24 cellular contexts compared by ENCODE assay signal in genomic region chr5:43045236-43045635, GRCh38. TPM values are rescaled to one million over a fixed set of nuclear protein-coding genes. Genes with fewer than 3 reads are reported as not detected.
DNase-seq lines count a peak whose midpoint lies in the region; ATAC-seq and TF ChIP-seq lines count a peak whose summit lies in the region.
"Had no signal": no experiment of that assay in that cellular context is flagged by ENCODE, and none has a peak within 500 bp of the region (broad histone marks: within the 10 kb centered on the region; RNA-seq: fewer than 3 reads in every experiment).

No MANE protein-coding gene starts in this region.

- peaks cover 26% of the 10 kb centered on the region for H3K4me1 ChIP-seq in HUES64 (ENCODE audit: insufficient read depth, low read length)
- H3K4me1 ChIP-seq in mesendoderm (ENCODE audit: control insufficient read depth, low read depth, low read length): peaks cover 3% of the 10 kb centered on the region
- H3K4me1 ChIP-seq: colonic mucosa had no signal

- H3K4me1 Mint-ChIP-seq in CD4-positive, alpha-beta T cell (ENCODE audit: low read depth): peaks cover 55% of the 10 kb centered on the region
- peaks cover 6% of the 10 kb centered on the region for H3K4me1 Mint-ChIP-seq in activated T-helper 17 cell treated with anti-CD3 and anti-CD28 coated beads, Interleukin-2, amount 50 U/mL, for 72 hours

- H3K79me2 ChIP-seq in mesendoderm (ENCODE audit: control insufficient read depth, insufficient read depth, low read length): no peaks in the 10 kb centered on the region

- H3K4me2 ChIP-seq in mesendoderm (ENCODE audit: low read length): no peak overlapping the region

- ATAC-seq in CD4-positive, alpha-beta T cell (ENCODE audit: poor library complexity): no peak
- no peak for ATAC-seq in activated T-helper 17 cell treated with anti-CD3 and anti-CD28 coated beads, Interleukin-2, amount 50 U/mL, for 72 hours (replicated peaks)
- no peak for ATAC-seq in omental fat pad (ENCODE audit: low FRiP score)
- ATAC-seq: body of pancreas, sciatic nerve had no signal

- POLR2A ChIA-PET in CD4-positive, alpha-beta T cell (lab: Charles Lee): interaction anchor here (1.3 to 9.8 kb wide), 3 partner anchors 16 to 25 kb away, joined by 3 to 703 read pairs (median 15); no protein-coding TSS in a partner anchor

- 6% methylated on average over 4 of the region's 4 CpGs for WGBS in HUES64
- no CpG with 5 or more reads among the region's 4 CpGs for WGBS in mesendoderm (ENCODE audit: extremely low coverage, insufficient coverage, low lambda C conversion rate)

- no peak overlapping the region for H3K4me3 Mint-ChIP-seq in CD4-positive, alpha-beta T cell
- H3K4me3 Mint-ChIP-seq in activated T-helper 17 cell treated with anti-CD3 and anti-CD28 coated beads, Interleukin-2, amount 50 U/mL, for 72 hours: peak overlapping the region; percentile 4
- H3K4me3 Mint-ChIP-seq: activated B cell treated with CpG ODN at 0.5 μM for 24 hours; activated CD4-positive, alpha-beta memory T cell treated with anti-CD3 and anti-CD28 coated beads for 36 hours had no signal

- no peak overlapping the region for H2AK5ac ChIP-seq in mesendoderm (ENCODE audit: low read length)

- H3K27me3 Mint-ChIP-seq in CD4-positive, alpha-beta T cell: no peaks in the 10 kb centered on the region
- no peaks in the 10 kb centered on the region for H3K27me3 Mint-ChIP-seq in activated T-helper 17 cell treated with anti-CD3 and anti-CD28 coated beads, Interleukin-2, amount 50 U/mL, for 72 hours
- H3K27me3 Mint-ChIP-seq: activated B cell treated with CpG ODN at 0.5 μM for 24 hours; activated CD4-positive, alpha-beta memory T cell treated with anti-CD3 and anti-CD28 coated beads for 36 hours had no signal

- no peaks in the 10 kb centered on the region for H3K36me3 ChIP-seq in HUES64 (ENCODE audit: insufficient read depth, low read length)
- no peaks in the 10 kb centered on the region for H3K36me3 ChIP-seq in mesendoderm (ENCODE audit: control insufficient read depth, insufficient read depth, low read length)
- H3K36me3 ChIP-seq: colonic mucosa, ovary, tibial artery had no signal

- DNase-seq in CD4-positive, alpha-beta T cell: no peak
- DNase-seq in mesendoderm: peak; percentile 17
- DNase-seq in omental fat pad (ENCODE audit: low spot score): no peak
- no peak for DNase-seq in mesenteric fat pad (ENCODE audit: low spot score)
- DNase-seq in occipital lobe (lab: John Stamatoyannopoulos, UW): no peak
- no peak for DNase-seq in GM13977 (ENCODE audit: low spot score)
- DNase-seq: activated B cell treated with CpG ODN at 0.5 μM for 24 hours; activated CD4-positive, alpha-beta memory T cell treated with anti-CD3 and anti-CD28 coated beads for 36 hours; activated naive CD4-positive, alpha-beta T cell treated with anti-CD3 and anti-CD28 coated beads, Interleukin-2, amount 50 U/mL, for 16 hours; body of pancreas; colonic mucosa; foreskin fibroblast; hypothalamus; Kasumi-1; NCI-H1092 treated with DMSO at 0.1 percent for 48 hours; NCI-H82; OCI-M1; ovary; SIG-M5; stimulated activated naive CD4-positive, alpha-beta T cell; tibial artery had no signal

- in situ Hi-C loops in GM13977 (cut with MboI; ENCODE audit: low pct_unique_long_range_greater_than_20kb, low sequenced_read_pairs, unreplicated experiment): no loop called here

- H3K9me3 Mint-ChIP-seq in CD4-positive, alpha-beta T cell: no peaks in the 10 kb centered on the region
- no peaks in the 10 kb centered on the region for H3K9me3 Mint-ChIP-seq in activated T-helper 17 cell treated with anti-CD3 and anti-CD28 coated beads, Interleukin-2, amount 50 U/mL, for 72 hours
- H3K9me3 Mint-ChIP-seq: activated B cell treated with CpG ODN at 0.5 μM for 24 hours; activated CD4-positive, alpha-beta memory T cell treated with anti-CD3 and anti-CD28 coated beads for 36 hours had no signal

- peak overlapping the region; percentile 64 for H3K27ac Mint-ChIP-seq in CD4-positive, alpha-beta T cell
- H3K27ac Mint-ChIP-seq in activated T-helper 17 cell treated with anti-CD3 and anti-CD28 coated beads, Interleukin-2, amount 50 U/mL, for 72 hours: no peak overlapping the region
- H3K27ac Mint-ChIP-seq: activated B cell treated with CpG ODN at 0.5 μM for 24 hours; activated CD4-positive, alpha-beta memory T cell treated with anti-CD3 and anti-CD28 coated beads for 36 hours had no signal

- H4K5ac ChIP-seq in mesendoderm (ENCODE audit: low read length): no peak overlapping the region

- no peaks in the 10 kb centered on the region for H3K27me3 ChIP-seq in CD4-positive, alpha-beta T cell (ENCODE audit: control insufficient read depth, insufficient read depth, low read length)
- H3K27me3 ChIP-seq in HUES64 (ENCODE audit: insufficient read depth, low read length) (peaks cover 68% of the 10 kb centered on the region), mesendoderm (ENCODE audit: insufficient read depth, low read length, poor library complexity) (peaks cover 2% of the 10 kb centered on the region)
- H3K27me3 ChIP-seq: body of pancreas, colonic mucosa, ovary, tibial artery had no signal

- H2BK15ac ChIP-seq in mesendoderm (replicated peaks; ENCODE audit: low read depth): no peak overlapping the region

- no peak overlapping the region for H3K23ac ChIP-seq in mesendoderm (ENCODE audit: low read length)

- H3K9ac ChIP-seq in HUES64 (ENCODE audit: low read depth, low read length) (no peak overlapping the region), mesendoderm (ENCODE audit: low read length) (no peak overlapping the region)

- CTCF ChIA-PET in CD4-positive, alpha-beta T cell (lab: Charles Lee): interaction anchor here (0.9 to 6.5 kb wide), 4 partner anchors 16 to 136 kb away, joined by 3 to 65 read pairs (median 4); no protein-coding TSS in a partner anchor

- no peaks in the 10 kb centered on the region for H3K79me1 ChIP-seq in mesendoderm (ENCODE audit: low read length)

- H3K4me3 ChIP-seq in HUES64 (ENCODE audit: low read length): peak overlapping the region; percentile 19; the same call in 1 of the 2 replicates
- H3K4me3 ChIP-seq in mesendoderm (ENCODE audit: low read length): no peak overlapping the region
- H3K4me3 ChIP-seq: body of pancreas, colonic mucosa, ovary, tibial artery had no signal

- peaks cover 57% of the 10 kb centered on the region for H3K36me3 Mint-ChIP-seq in CD4-positive, alpha-beta T cell (ENCODE audit: low read depth)
- H3K36me3 Mint-ChIP-seq in activated T-helper 17 cell treated with anti-CD3 and anti-CD28 coated beads, Interleukin-2, amount 50 U/mL, for 72 hours (ENCODE audit: low read depth): no peaks in the 10 kb centered on the region

- no peak overlapping the region for H4K8ac ChIP-seq in mesendoderm (ENCODE audit: low read depth, low read length)

- no peak overlapping the region for H3K56ac ChIP-seq in mesendoderm (ENCODE audit: low read length)

- H3K9me3 ChIP-seq in CD4-positive, alpha-beta T cell (ENCODE audit: control insufficient read depth, low read length): no peaks in the 10 kb centered on the region
- no peaks in the 10 kb centered on the region for H3K9me3 ChIP-seq in HUES64 (ENCODE audit: insufficient read depth, low read depth, low read length)
- H3K9me3 ChIP-seq: body of pancreas, colonic mucosa, ovary, tibial artery had no signal

- intact Hi-C loops in CD4-positive, alpha-beta T cell (cut with DNase I, micrococcal nuclease): loop anchor here in 1 of 2 experiments (1.0 kb wide), 1 partner anchor 16 kb away; no protein-coding TSS in a partner anchor

- H3K18ac ChIP-seq in mesendoderm (ENCODE audit: low read length): no peak overlapping the region

- H2BK120ac ChIP-seq in mesendoderm (ENCODE audit: low read depth, low read length): no peak overlapping the region

- no peak overlapping the region for H2BK5ac ChIP-seq in mesendoderm (ENCODE audit: low read length)

- H3K27ac ChIP-seq in CD4-positive, alpha-beta T cell (ENCODE audit: low read depth, low read length): no peak overlapping the region
- H3K27ac ChIP-seq in HUES64 (ENCODE audit: low read depth, low read length): no peak overlapping the region
- no peak overlapping the region for H3K27ac ChIP-seq in mesendoderm (ENCODE audit: low read depth, low read length)
- H3K27ac ChIP-seq: body of pancreas, colonic mucosa, ovary had no signal

- H3K4ac ChIP-seq in mesendoderm (ENCODE audit: low read depth, low read length): no peak overlapping the region

- TF ChIP-seq CTCF in CD4-positive, alpha-beta T cell (IDR thresholded peaks at IDR 0.05): no peak
- no peak for TF ChIP-seq CTCF in omental fat pad (IDR thresholded peaks at IDR 0.05)
- no peak for TF ChIP-seq CTCF in GM13977 (IDR thresholded peaks at IDR 0.05; ENCODE audit: extremely low read depth, insufficient read depth, missing control alignments)

RNA-seq across cellular contexts. Expression of gene ANXA2R, which starts 5.1 kb away (rescaled TPM):
- 10 to 100 TPM; 45.6 to 48.9 TPM for total RNA-seq in CD4-positive, alpha-beta T cell
- polyA plus RNA-seq in HUES64 (2013, experiment 1 of 2): 0.15 TPM
- polyA plus RNA-seq in HUES64 (2013, experiment 2 of 2): not detected
- 1 to 10 TPM; 2.4 to 6.2 TPM for total RNA-seq in activated T-helper 17 cell treated with anti-CD3 and anti-CD28 coated beads, Interleukin-2, amount 50 U/mL, for 72 hours
- 1.2 TPM for polyA plus RNA-seq in mesendoderm (2013, experiment 1 of 2)
- polyA plus RNA-seq in mesendoderm (2013, experiment 2 of 2): 1.2 TPM
- total RNA-seq in omental fat pad (1 to 10 TPM; 1.5 to 5.5 (median 3.4) TPM), mesenteric fat pad (2.0 TPM), occipital lobe (0.31 TPM)

Comparison
In these comparisons a context has a peak if more than half of its experiments do, and no peak if none do; other contexts are left out.
1. RNA of gene ANXA2R, which starts 5.1 kb away (total RNA-seq): 45.6 to 48.9 TPM in CD4-positive, alpha-beta T cell; 2.4 to 6.2 TPM in activated T-helper 17 cell treated with anti-CD3 and anti-CD28 coated beads, Interleukin-2, amount 50 U/mL, for 72 hours, 1.5 to 5.5 TPM in omental fat pad, 2.0 TPM in mesenteric fat pad (single experiment) and 0.31 TPM in occipital lobe (single experiment); every median in the first group is over 4 times any median in the second.